20 cellular contexts compared by ENCODE assay signal in the genomic region with DNA sequence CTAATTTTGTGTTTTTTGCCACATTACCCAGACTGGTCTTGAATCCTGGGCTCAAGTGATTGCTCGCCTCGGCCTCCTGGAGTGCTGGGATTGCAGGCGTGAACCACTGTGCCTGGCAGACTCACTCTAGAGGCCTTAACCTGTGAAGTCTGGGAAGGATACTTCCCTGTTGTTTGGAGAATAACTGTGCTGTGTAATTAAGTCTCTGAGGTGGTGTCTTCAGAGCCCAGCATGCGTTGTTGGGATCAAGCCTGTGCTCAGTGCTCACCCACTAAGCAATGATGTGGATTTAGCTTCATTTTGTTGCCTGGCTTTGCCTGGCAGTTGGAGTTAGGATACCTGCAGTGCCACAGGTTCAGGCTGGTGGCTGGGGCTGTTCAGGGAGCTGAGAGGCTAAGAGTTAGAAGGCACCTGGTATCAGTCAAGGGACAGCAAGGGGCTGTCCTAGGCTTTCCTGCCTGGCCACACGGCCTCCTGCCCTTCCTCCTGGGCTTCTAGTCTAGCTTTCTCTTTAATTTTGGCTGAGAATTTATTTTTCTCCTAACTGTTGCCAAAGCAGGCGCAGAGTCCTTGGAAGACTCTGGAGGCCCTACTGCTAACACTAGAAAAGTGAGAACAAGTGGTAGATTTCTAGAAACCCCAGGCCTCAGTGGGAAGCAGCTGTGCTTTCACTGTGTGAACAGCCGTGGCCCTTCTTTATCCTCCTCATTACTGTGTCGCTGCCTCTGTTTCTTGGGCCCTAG. TPM values are rescaled to one million over a fixed set of nuclear protein-coding genes. Genes with fewer than 3 reads are reported as not detected.
DNase-seq lines count a peak whose midpoint lies in the region; ATAC-seq and TF ChIP-seq lines count a peak whose summit lies in the region.
"Had no signal": no experiment of that assay in that cellular context is flagged by ENCODE, and none has a peak within 500 bp of the region (broad histone marks: within the 10 kb centered on the region; RNA-seq: fewer than 3 reads in every experiment).

No MANE protein-coding gene starts in this region.

- DNase-seq in A673 (ENCODE audit: low spot score) (no peak), ecto neural progenitor cell (ENCODE audit: low spot score) (peak; percentile 46), medulla oblongata (ENCODE audit: extremely low spot score) (peak; percentile 51), GM13977 (ENCODE audit: low spot score) (no peak), upper lobe of right lung (no peak)
- DNase-seq in activated CD4-positive, alpha-beta memory T cell treated with anti-CD3 and anti-CD28 coated beads, Interleukin-2, amount 10 ng/mL, durations not matched to agents 7 days and 5 days: no peak
- DNase-seq: activated CD4-positive, alpha-beta T cell treated with anti-CD3 and anti-CD28 coated beads for 48 hours; activated T-cell treated with anti-CD3 and anti-CD28 coated beads, Interleukin-2, amount 50 U/mL, for 4 hours; CD4-positive, alpha-beta memory T cell; cortex of kidney; NCI-H1105; NCI-H2081 treated with DMSO at 0.1 percent for 48 hours; NCI-H510A treated with DMSO at 0.1 percent for 48 hours; SHP77 treated with DMSO at 0.1 percent for 48 hours; stimulated activated CD4-positive, alpha-beta T cell treated with anti-CD3 and anti-CD28 coated beads, Interleukin-12 subunit alpha, Interleukin-12 subunit beta, amount 100 ng/mL, for 4 hours had no signal

- in situ Hi-C loops in GM13977 (cut with MboI; ENCODE audit: low pct_unique_long_range_greater_than_20kb, low sequenced_read_pairs, unreplicated experiment): no loop called here

- TF ChIP-seq CTCF in A673 (conservative IDR thresholded peaks at IDR 0.05; ENCODE audit: low read depth, low read length) (no peak), HEK293 (tag by site-specific recombination; IDR thresholded peaks at IDR 0.05) (no peak), GM13977 (IDR thresholded peaks at IDR 0.05; ENCODE audit: extremely low read depth, insufficient read depth, missing control alignments) (no peak), upper lobe of right lung (IDR thresholded peaks at IDR 0.05) (no peak)

- H3K4me3 Mint-ChIP-seq in activated CD4-positive, alpha-beta memory T cell treated with anti-CD3 and anti-CD28 coated beads, Interleukin-2, amount 10 ng/mL, durations not matched to agents 7 days and 5 days: no peak overlapping the region
- H3K4me3 Mint-ChIP-seq: activated T-cell treated with anti-CD3 and anti-CD28 coated beads, Interleukin-2, amount 50 U/mL, for 4 hours had no signal

- CTCF ChIA-PET in A673 (lab: Charles Lee): no interaction called here
- CTCF ChIA-PET in HEK293 (lab: Yijun Ruan, JAX): no interaction called here
- CTCF ChIA-PET in activated CD4-positive, alpha-beta memory T cell treated with anti-CD3 and anti-CD28 coated beads, Interleukin-2, amount 10 ng/mL, durations not matched to agents 7 days and 5 days (lab: Charles Lee): no interaction called here

- H3K4me3 ChIP-seq in A673 (ENCODE audit: low read depth, low read length, poor library complexity, severe bottlenecking) (no peak overlapping the region), HEK293 (ENCODE audit: low read depth, low read length) (no peak overlapping the region), upper lobe of right lung (no peak overlapping the region)
- H3K4me3 ChIP-seq: suprapubic skin had no signal

- H3K9me3 ChIP-seq in A673 (ENCODE audit: low read depth, low read length, poor library complexity, severe bottlenecking): no peaks in the 10 kb centered on the region
- no peaks in the 10 kb centered on the region for H3K9me3 ChIP-seq in HEK293 (ENCODE audit: control insufficient read depth, insufficient read depth, low read depth, low read length)
- no peaks in the 10 kb centered on the region for H3K9me3 ChIP-seq in upper lobe of right lung
- H3K9me3 ChIP-seq: suprapubic skin had no signal

- no peaks in the 10 kb centered on the region for H3K27me3 Mint-ChIP-seq in activated CD4-positive, alpha-beta memory T cell treated with anti-CD3 and anti-CD28 coated beads, Interleukin-2, amount 10 ng/mL, durations not matched to agents 7 days and 5 days
- H3K27me3 Mint-ChIP-seq: CD4-positive, alpha-beta memory T cell had no signal

- intact Hi-C loops in A673 (cut with micrococcal nuclease; ENCODE audit: unreplicated experiment): loop anchor here (5.0 kb wide), 1 partner anchor 36 kb away; no protein-coding TSS in a partner anchor
- intact Hi-C loops in upper lobe of right lung (cut with DNase I): no loop called here

- no TSS peak for BruUV-seq in A673 (replicated peaks; lab: Mats Ljungman, UMichigan)

- H3K27ac Mint-ChIP-seq in activated CD4-positive, alpha-beta memory T cell treated with anti-CD3 and anti-CD28 coated beads, Interleukin-2, amount 10 ng/mL, durations not matched to agents 7 days and 5 days: no peak overlapping the region

- no peaks in the 10 kb centered on the region for H3K9me3 Mint-ChIP-seq in activated CD4-positive, alpha-beta memory T cell treated with anti-CD3 and anti-CD28 coated beads, Interleukin-2, amount 10 ng/mL, durations not matched to agents 7 days and 5 days
- H3K9me3 Mint-ChIP-seq: activated naive CD4-positive, alpha-beta T cell treated with anti-CD3 and anti-CD28 coated beads, Interleukin-2, amount 50 U/mL, for 72 hours; activated T-cell treated with anti-CD3 and anti-CD28 coated beads, Interleukin-2, amount 50 U/mL, for 4 hours; CD4-positive, alpha-beta memory T cell had no signal

- no peak for ATAC-seq in GM21423 (IDR thresholded peaks at IDR 0.05; ENCODE audit: unreplicated experiment)
- no peak for ATAC-seq in upper lobe of right lung
- ATAC-seq: activated naive CD4-positive, alpha-beta T cell treated with anti-CD3 and anti-CD28 coated beads, Interleukin-2, amount 50 U/mL, for 72 hours; activated T-cell treated with anti-CD3 and anti-CD28 coated beads, Interleukin-2, amount 50 U/mL, for 4 hours; left lobe of liver had no signal

- POLR2A ChIA-PET in A673 (lab: Charles Lee; ENCODE audit: low non-redundant PET) (no interaction called here), HEK293 (lab: Yijun Ruan, JAX) (no interaction called here)
- POLR2A ChIA-PET in activated CD4-positive, alpha-beta memory T cell treated with anti-CD3 and anti-CD28 coated beads, Interleukin-2, amount 10 ng/mL, durations not matched to agents 7 days and 5 days (lab: Charles Lee): no interaction called here

- H3K36me3 Mint-ChIP-seq in activated CD4-positive, alpha-beta memory T cell treated with anti-CD3 and anti-CD28 coated beads, Interleukin-2, amount 10 ng/mL, durations not matched to agents 7 days and 5 days (ENCODE audit: low read depth): peaks cover 40% of the 10 kb centered on the region

- H3K36me3 ChIP-seq in A673 (ENCODE audit: insufficient read depth, low read length, poor library complexity, severe bottlenecking): peaks cover 46% of the 10 kb centered on the region
- peaks cover 25 to 82% of the 10 kb centered on the region in 2 experiments for H3K36me3 ChIP-seq in HEK293 (ENCODE audit: control insufficient read depth in 2 of 2, insufficient read depth in 1 of 2, low read length in 2 of 2)
- H3K36me3 ChIP-seq in upper lobe of right lung: peaks cover 92% of the 10 kb centered on the region

- peaks cover 56% of the 10 kb centered on the region for H3K4me1 ChIP-seq in A673 (ENCODE audit: insufficient read depth, low read length, poor library complexity, severe bottlenecking)
- H3K4me1 ChIP-seq in HEK293 (ENCODE audit: control insufficient read depth, insufficient read depth, low read length): no peaks in the 10 kb centered on the region
- H3K4me1 ChIP-seq in upper lobe of right lung: no peaks in the 10 kb centered on the region
- H3K4me1 ChIP-seq: suprapubic skin had no signal

- peak overlapping the region; percentile 82 for H3K27ac ChIP-seq in A673 (ENCODE audit: low read depth, low read length, poor library complexity, severe bottlenecking)
- no peak overlapping the region for H3K27ac ChIP-seq in HEK293 (ENCODE audit: extremely low read depth, low read depth, low read length)
- H3K27ac ChIP-seq in upper lobe of right lung: no peak overlapping the region
- H3K27ac ChIP-seq: suprapubic skin had no signal

- H3K4me1 Mint-ChIP-seq in activated CD4-positive, alpha-beta memory T cell treated with anti-CD3 and anti-CD28 coated beads, Interleukin-2, amount 10 ng/mL, durations not matched to agents 7 days and 5 days: no peaks in the 10 kb centered on the region

- no peaks in the 10 kb centered on the region for H3K27me3 ChIP-seq in A673 (replicated peaks; ENCODE audit: insufficient read depth, low read depth, low read length, poor library complexity)
- H3K27me3 ChIP-seq in upper lobe of right lung: no peaks in the 10 kb centered on the region
- H3K27me3 ChIP-seq: suprapubic skin had no signal

TF ChIP-seq in HEK293, 187 proteins besides CTCF, POLR2A, EP300 and RAD21:
- TF ChIP-seq ZIC2 (tag by site-specific recombination; IDR thresholded peaks at IDR 0.05) (peak; percentile 88), ZNF48 (tag by site-specific recombination; IDR thresholded peaks at IDR 0.05) (no peak)

RNA-seq across cellular contexts. Expression of a gene that starts 38.5 kb away (rescaled TPM):
- 80.1 and 91.4 TPM in 2 replicates for total RNA-seq in A673 (2021)
- total RNA-seq in upper lobe of right lung: 41.4 TPM
- 10 to 100 TPM; 42.2 to 43.4 TPM for total RNA-seq in activated CD4-positive, alpha-beta memory T cell treated with anti-CD3 and anti-CD28 coated beads, Interleukin-2, amount 10 ng/mL, durations not matched to agents 7 days and 5 days

RNA-seq across cellular contexts. Expression of a gene that starts 59.1 kb away (rescaled TPM):
- total RNA-seq in A673 (2021) (83.3 and 103 TPM in 2 replicates), upper lobe of right lung (19.9 TPM)
- 10 to 100 TPM; 32.9 to 34.7 TPM for total RNA-seq in activated CD4-positive, alpha-beta memory T cell treated with anti-CD3 and anti-CD28 coated beads, Interleukin-2, amount 10 ng/mL, durations not matched to agents 7 days and 5 days

Comparison
In these comparisons a context has a peak if more than half of its experiments do, and no peak if none do; other contexts are left out.
1. DNase-seq: peak in ecto neural progenitor cell (single experiment) and medulla oblongata (single experiment); none in A673 (single experiment), GM13977 (single experiment), upper lobe of right lung (single experiment) and activated CD4-positive, alpha-beta memory T cell treated with anti-CD3 and anti-CD28 coated beads, Interleukin-2, amount 10 ng/mL, durations not matched to agents 7 days and 5 days (single experiment).